ENCODE assay signal across 8 cellular contexts in genomic region chr11:615453-616319, GRCh38. TPM values are rescaled to one million over a fixed set of nuclear protein-coding genes. Genes with fewer than 3 reads are reported as not detected.
DNase-seq lines count a peak whose midpoint lies in the region; ATAC-seq and TF ChIP-seq lines count a peak whose summit lies in the region.

Gene IRF7, minus strand, starts transcription at chr11:615950. Its CDS starts 586 bp downstream, at chr11:615364.

- H3K4me3 Mint-ChIP-seq in activated T-cell treated with anti-CD3 and anti-CD28 coated beads, Interleukin-2, amount 50 U/mL, for 4 hours, result peak within 1 kb of the TSS; percentile 84

- H3K9me3 Mint-ChIP-seq in activated T-cell treated with anti-CD3 and anti-CD28 coated beads, Interleukin-2, amount 50 U/mL, for 4 hours, result no peaks in the 10 kb centered on the region

- DNase-seq in COLO668 (lab: John Stamatoyannopoulos, UW; ENCODE audit: unreplicated experiment) (peak; percentile 75), HUDEP-2 (lab: John Stamatoyannopoulos, UW; ENCODE audit: unreplicated experiment in 76 of 76) (peak in 75 of 76 experiments; percentile 41 to 92 (median 81)), myocyte (ENCODE audit: low read depth) (peak; percentile 94)
- peak; percentile 75 for DNase-seq in activated T-cell treated with anti-CD3 and anti-CD28 coated beads, Interleukin-2, amount 50 U/mL, for 4 hours
- peak; percentile 72 to 82 for DNase-seq in stimulated activated CD8-positive, alpha-beta memory T cell treated with anti-CD3 and anti-CD28 coated beads, Interleukin-7, amount 100 ng/mL, for 4 hours (ENCODE audit: low read depth in 2 of 2)

- H3K27me3 Mint-ChIP-seq in activated T-cell treated with anti-CD3 and anti-CD28 coated beads, Interleukin-2, amount 50 U/mL, for 4 hours (ENCODE audit: low read depth), result no peaks in the 10 kb centered on the region

- peaks cover 15% of the 10 kb centered on the region for H3K4me1 Mint-ChIP-seq in activated T-cell treated with anti-CD3 and anti-CD28 coated beads, Interleukin-2, amount 50 U/mL, for 4 hours (ENCODE audit: low read depth)

- H3K36me3 Mint-ChIP-seq in activated T-cell treated with anti-CD3 and anti-CD28 coated beads, Interleukin-2, amount 50 U/mL, for 4 hours (ENCODE audit: insufficient read depth), result peaks cover 6% of the 10 kb centered on the region

- ATAC-seq in GM21381 (IDR thresholded peaks at IDR 0.05; ENCODE audit: unreplicated experiment) (peak; percentile 74), esophagus mucosa (peak; percentile 68)
- ATAC-seq in activated T-cell treated with anti-CD3 and anti-CD28 coated beads, Interleukin-2, amount 50 U/mL, for 4 hours, result peak; percentile 73

TF ChIP-seq in PFSK-1, 5 proteins besides CTCF, POLR2A, EP300 and RAD21:
- TF ChIP-seq TAF1 (IDR thresholded peaks at IDR 0.05; ENCODE audit: borderline replicate concordance, insufficient read depth, low read length) (peak; percentile 52; the same call in 1 of the 2 replicates), REST (IDR thresholded peaks at IDR 0.05; ENCODE audit: insufficient read depth in 1 of 2, low read depth in 2 of 2, low read length in 2 of 2) (no peak), FOXP2 (optimal IDR thresholded peaks at IDR 0.05; ENCODE audit: borderline replicate concordance, extremely low read depth, extremely low read length, insufficient read depth) (no peak), POLR2AphosphoS5 (IDR thresholded peaks at IDR 0.05; ENCODE audit: low read depth, low read length) (peak; percentile 99), SIN3A (IDR thresholded peaks at IDR 0.05; ENCODE audit: borderline replicate concordance, insufficient read depth, low read length) (no peak)

RNA-seq across cellular contexts. Expression of gene IRF7, which starts in this region (rescaled TPM):
- polyA plus RNA-seq in PFSK-1 (2012; ENCODE audit: insufficient read length, low read depth), result 24.8 TPM
- 10 to 100 TPM; 16.3 to 26.7 (median 17.7) TPM for total RNA-seq in activated T-cell treated with anti-CD3 and anti-CD28 coated beads, Interleukin-2, amount 50 U/mL, for 4 hours
- total RNA-seq in esophagus mucosa (19.5 TPM), myocyte (25.1 and 29.3 TPM in 2 replicates)
- polyA plus RNA-seq in myocyte (2012), result 32.3 TPM

Comparison
In these comparisons a context has a peak if more than half of its experiments do, and no peak if none do; other contexts are left out.
1. Peak in every context shown above with its lines: DNase-seq and ATAC-seq.